In genomic region chr11:32032478-32032877, GRCh38 we compare ENCODE assay signal across 15 cellular contexts. TPM values are rescaled to one million over a fixed set of nuclear protein-coding genes. Genes with fewer than 3 reads are reported as not detected.
DNase-seq lines count a peak whose midpoint lies in the region; ATAC-seq and TF ChIP-seq lines count a peak whose summit lies in the region.
"Had no signal": no experiment of that assay in that cellular context is flagged by ENCODE, and none has a peak within 500 bp of the region (broad histone marks: within the 10 kb centered on the region; RNA-seq: fewer than 3 reads in every experiment).

No MANE protein-coding gene starts in this region.

- no peak for TF ChIP-seq POLR2A in GM18505 (IDR thresholded peaks at IDR 0.05; ENCODE audit: borderline replicate concordance, extremely low read depth, insufficient read depth, insufficient read length)
- no peak for TF ChIP-seq POLR2A in IMR-90 (IDR thresholded peaks at IDR 0.05; ENCODE audit: low read depth, low read length)

- peak overlapping the region; percentile 86 for H2BK120ac ChIP-seq in IMR-90 (ENCODE audit: low read depth, low read length)

- in situ Hi-C loops in IMR-90 (cut with MboI; ENCODE audit: low sequenced_read_pairs): no loop called here

- H3K36me3 ChIP-seq in GM23338 (ENCODE audit: insufficient read depth): no peaks in the 10 kb centered on the region
- no peaks in the 10 kb centered on the region for H3K36me3 ChIP-seq in IMR-90 (ENCODE audit: control insufficient read depth, insufficient read depth, low read length)
- no peaks in the 10 kb centered on the region for H3K36me3 ChIP-seq in fibroblast of lung (ENCODE audit: control insufficient read depth, insufficient read depth, low read length)
- H3K36me3 ChIP-seq in MM.1S (replicated peaks; ENCODE audit: insufficient read depth, low read length): no peaks in the 10 kb centered on the region
- H3K36me3 ChIP-seq: BLaER1 treated with 17β-estradiol and CSF1 and Interleukin-3, amounts not matched to agents 10 nM and 100 nM had no signal

- no peak for TF ChIP-seq RAD21 in IMR-90 (IDR thresholded peaks at IDR 0.05; ENCODE audit: low read length)

- H3K27me3 ChIP-seq in GM23338 (ENCODE audit: insufficient read depth): no peaks in the 10 kb centered on the region
- H3K27me3 ChIP-seq in IMR-90 (ENCODE audit: control insufficient read depth, insufficient read depth, low read length): no peaks in the 10 kb centered on the region; the same call in 1 of the 2 replicates
- H3K27me3 ChIP-seq in fibroblast of lung (ENCODE audit: control insufficient read depth, insufficient read depth, low read length): no peaks in the 10 kb centered on the region
- peaks cover 6% of the 10 kb centered on the region for H3K27me3 ChIP-seq in foreskin keratinocyte
- H3K27me3 ChIP-seq in MM.1S (replicated peaks; ENCODE audit: insufficient read depth, low read length): no peaks in the 10 kb centered on the region
- H3K27me3 ChIP-seq: BLaER1 treated with 17β-estradiol and CSF1 and Interleukin-3, amounts not matched to agents 10 nM and 100 nM; testis had no signal

- no peak overlapping the region for H3K27ac Mint-ChIP-seq in GM23338
- H3K27ac Mint-ChIP-seq: activated CD8-positive, alpha-beta T cell treated with anti-CD3 and anti-CD28 coated beads, Interleukin-2, amount 10 ng/mL, durations not matched to agents 7 days and 5 days; activated naive CD4-positive, alpha-beta T cell treated with anti-CD3 and anti-CD28 coated beads, Interleukin-2, amount 50 U/mL, for 24 hours; H9 had no signal

- TF ChIP-seq CTCF in GM23338 (conservative IDR thresholded peaks at IDR 0.05; ENCODE audit: low read depth in 2 of 2) (no peak), IMR-90 (conservative IDR thresholded peaks at IDR 0.05; ENCODE audit: low read depth, low read length) (no peak), fibroblast of lung (conservative IDR thresholded peaks at IDR 0.05 in 1 of 2, IDR thresholded peaks at IDR 0.05 in 1 of 2; ENCODE audit: low read depth in 1 of 2, low read length in 2 of 2) (no peak), foreskin keratinocyte (conservative IDR thresholded peaks at IDR 0.05) (no peak), MM.1S (IDR thresholded peaks at IDR 0.05; ENCODE audit: low read length) (no peak)

- no peak overlapping the region for H3K56ac ChIP-seq in IMR-90 (ENCODE audit: extremely low read depth, insufficient read depth, low read length)

- H3K9me1 ChIP-seq in IMR-90 (ENCODE audit: insufficient read depth, low read length): no peaks in the 10 kb centered on the region

- H3K4me3 ChIP-seq in GM23338 (no peak overlapping the region), IMR-90 (ENCODE audit: insufficient read depth, low read depth, low read length) (no peak overlapping the region), fibroblast of lung (replicated peaks in 1 of 4; ENCODE audit: control extremely low read depth in 1 of 4, insufficient read depth in 1 of 4, low read depth in 3 of 4, low read length in 4 of 4) (no peak overlapping the region), MM.1S (ENCODE audit: low read length) (no peak overlapping the region)
- H3K4me3 ChIP-seq: BLaER1 treated with 17β-estradiol and CSF1 and Interleukin-3, amounts not matched to agents 10 nM and 100 nM; smooth muscle cell; testis had no signal

- no peak overlapping the region for H3K23ac ChIP-seq in IMR-90 (ENCODE audit: low read depth, low read length)

- H3K4me1 Mint-ChIP-seq in GM23338: peaks cover 3% of the 10 kb centered on the region; the same call in 1 of the 3 replicates
- H3K4me1 Mint-ChIP-seq: activated naive CD4-positive, alpha-beta T cell treated with anti-CD3 and anti-CD28 coated beads, Interleukin-2, amount 50 U/mL, for 24 hours; H9 had no signal

- peak overlapping the region; percentile 92; the same call in 1 of the 2 replicates for H2BK20ac ChIP-seq in IMR-90 (ENCODE audit: low read depth, low read length)

- H3K4me3 Mint-ChIP-seq in GM23338: no peak overlapping the region
- H3K4me3 Mint-ChIP-seq: activated CD8-positive, alpha-beta T cell treated with anti-CD3 and anti-CD28 coated beads, Interleukin-2, amount 10 ng/mL, durations not matched to agents 7 days and 5 days; activated naive CD4-positive, alpha-beta T cell treated with anti-CD3 and anti-CD28 coated beads, Interleukin-2, amount 50 U/mL, for 24 hours; central memory CD8-positive, alpha-beta T cell; H9 had no signal

- H3F3A ChIP-seq in GM23338 (replicated peaks; ENCODE audit: low read depth): no peaks in the 10 kb centered on the region
- H3F3A ChIP-seq in MM.1S (ENCODE audit: insufficient read depth, low read length): no peaks in the 10 kb centered on the region

- peak overlapping the region; percentile 72; the same call in 1 of the 2 replicates for H3K18ac ChIP-seq in IMR-90 (ENCODE audit: low read depth, low read length)

- intact Hi-C loops in IMR-90 (cut with micrococcal nuclease) (no loop called here), sciatic nerve (cut with DNase I) (no loop called here)

- dilution Hi-C loops in IMR-90 (cut with HindIII; ENCODE audit: low sequenced_read_pairs, unreplicated experiment): no loop called here

- no peaks in the 10 kb centered on the region for H3K79me2 ChIP-seq in GM23338 (replicated peaks; ENCODE audit: insufficient read depth)
- H3K79me2 ChIP-seq in fibroblast of lung (ENCODE audit: control insufficient read depth, insufficient read depth, low read length): no peaks in the 10 kb centered on the region
- H3K79me2 ChIP-seq in MM.1S (ENCODE audit: low read length): no peaks in the 10 kb centered on the region

- H4K5ac ChIP-seq in IMR-90 (ENCODE audit: low read depth, low read length): peak overlapping the region; percentile 71; the same call in 1 of the 2 replicates

- POLR2A ChIA-PET in IMR-90 (lab: Charles Lee; ENCODE audit: unreplicated experiment): no interaction called here

- H3K4me2 ChIP-seq in GM23338 (no peak overlapping the region), IMR-90 (ENCODE audit: low read depth, low read length) (peak overlapping the region; percentile 57; the same call in 1 of the 2 replicates), fibroblast of lung (ENCODE audit: extremely low read depth, insufficient read depth, low read length) (no peak overlapping the region), MM.1S (ENCODE audit: low read depth, low read length) (no peak overlapping the region)
- H3K4me2 ChIP-seq: smooth muscle cell had no signal

- H4K20me1 ChIP-seq in GM23338 (replicated peaks; ENCODE audit: insufficient read depth) (no peaks in the 10 kb centered on the region), IMR-90 (ENCODE audit: insufficient read depth, low read length) (no peaks in the 10 kb centered on the region), fibroblast of lung (ENCODE audit: control insufficient read depth, extremely low read depth, insufficient read depth, low read length) (no peaks in the 10 kb centered on the region), MM.1S (ENCODE audit: insufficient read depth, low read length) (no peaks in the 10 kb centered on the region)
- H4K20me1 ChIP-seq: BLaER1 treated with 17β-estradiol and CSF1 and Interleukin-3, amounts not matched to agents 10 nM and 100 nM had no signal

- CTCF ChIA-PET in IMR-90 (lab: Yijun Ruan, JAX): interaction anchor here (0.7 kb wide), 1 partner anchor 215 kb away, joined by 3 read pairs; no protein-coding TSS in a partner anchor

- 0 out of 2 replicates have a peak overlapping the region, but pooled peaks have one; percentile 12 for H3K4ac ChIP-seq in IMR-90 (ENCODE audit: low read depth, low read length)

- H3K4me1 ChIP-seq in GM23338 (ENCODE audit: insufficient read depth) (no peaks in the 10 kb centered on the region), IMR-90 (ENCODE audit: control insufficient read depth, insufficient read depth, low read length) (peaks cover 6% of the 10 kb centered on the region; the same call in 1 of the 2 replicates), fibroblast of lung (ENCODE audit: control insufficient read depth, extremely low read depth, insufficient read depth, low read length) (peaks cover 5% of the 10 kb centered on the region), foreskin keratinocyte (no peaks in the 10 kb centered on the region), MM.1S (ENCODE audit: low read length) (no peaks in the 10 kb centered on the region)

- ATAC-seq in GM18505 (IDR thresholded peaks at IDR 0.05; ENCODE audit: unreplicated experiment) (peak; percentile 59), GM23338 (no peak), IMR-90 (ENCODE audit: low read depth) (no peak), sciatic nerve (no peak), foreskin keratinocyte (no peak)
- ATAC-seq: activated CD8-positive, alpha-beta T cell treated with anti-CD3 and anti-CD28 coated beads, Interleukin-2, amount 10 ng/mL, durations not matched to agents 7 days and 5 days had no signal

- no peaks in the 10 kb centered on the region for H3K9me2 ChIP-seq in GM23338 (ENCODE audit: insufficient read depth)
- H3K9me2 ChIP-seq in MM.1S (replicated peaks; ENCODE audit: insufficient read depth, low read length): no peaks in the 10 kb centered on the region

- no peak overlapping the region for H2AK9ac ChIP-seq in IMR-90 (replicated peaks; ENCODE audit: low read depth, low read length, poor library complexity)

- H4K8ac ChIP-seq in IMR-90 (ENCODE audit: low read depth in 2 of 2, low read length in 2 of 2): peak overlapping the region; percentile 60 to 71; a peak in 2 of 4 replicates

- H3K79me1 ChIP-seq in IMR-90 (ENCODE audit: low read depth in 1 of 2, low read length in 2 of 2): no peaks in the 10 kb centered on the region

- peak overlapping the region; percentile 96 for H2BK5ac ChIP-seq in IMR-90 (ENCODE audit: low read depth, low read length, poor library complexity, severe bottlenecking)

- H3K9ac ChIP-seq in IMR-90 (ENCODE audit: low read depth, low read length) (no peak overlapping the region), fibroblast of lung (ENCODE audit: insufficient read depth, low read length) (no peak overlapping the region), MM.1S (ENCODE audit: low read length) (no peak overlapping the region)
- H3K9ac ChIP-seq: BLaER1 treated with 17β-estradiol and CSF1 and Interleukin-3, amounts not matched to agents 10 nM and 100 nM had no signal

- WGBS in IMR-90 (ENCODE audit: extremely low coverage in 2 of 2, insufficient read length in 1 of 2), 2 experiments: no CpG with 5 or more reads among the region's 4 CpGs

- H3K36me3 Mint-ChIP-seq in GM23338 (ENCODE audit: low read depth): no peaks in the 10 kb centered on the region
- H3K36me3 Mint-ChIP-seq: activated naive CD4-positive, alpha-beta T cell treated with anti-CD3 and anti-CD28 coated beads, Interleukin-2, amount 50 U/mL, for 24 hours had no signal

- H4K91ac ChIP-seq in IMR-90 (ENCODE audit: insufficient read depth, low read depth, low read length): peak overlapping the region; percentile 76; the same call in 1 of the 2 replicates

- H3K9me3 Mint-ChIP-seq in GM23338: no peaks in the 10 kb centered on the region
- H3K9me3 Mint-ChIP-seq: activated naive CD4-positive, alpha-beta T cell treated with anti-CD3 and anti-CD28 coated beads, Interleukin-2, amount 50 U/mL, for 24 hours; central memory CD8-positive, alpha-beta T cell; H9 had no signal

- H3K9me3 ChIP-seq in IMR-90 (ENCODE audit: control insufficient read depth, insufficient read depth, low read length) (no peaks in the 10 kb centered on the region), fibroblast of lung (ENCODE audit: control insufficient read depth, insufficient read depth, low read depth, low read length) (no peaks in the 10 kb centered on the region), MM.1S (replicated peaks; ENCODE audit: insufficient read depth, low read length) (no peaks in the 10 kb centered on the region)
- H3K9me3 ChIP-seq: testis had no signal

- no peak overlapping the region for H2AK5ac ChIP-seq in IMR-90 (ENCODE audit: low read depth, low read length)

- H3K27ac ChIP-seq in GM23338 (ENCODE audit: low read depth) (no peak overlapping the region), IMR-90 (ENCODE audit: insufficient read depth, low read length) (no peak overlapping the region), fibroblast of lung (ENCODE audit: insufficient read depth, low read length) (peak overlapping the region; percentile 55), foreskin keratinocyte (no peak overlapping the region), MM.1S (ENCODE audit: low read length) (no peak overlapping the region)
- H3K27ac ChIP-seq: BLaER1 treated with 17β-estradiol and CSF1 and Interleukin-3, amounts not matched to agents 10 nM and 100 nM; testis had no signal

- no peaks in the 10 kb centered on the region for H3K27me3 Mint-ChIP-seq in GM23338 (ENCODE audit: insufficient read depth, low read depth, poor library complexity)

- DNase-seq in GM23338 (ENCODE audit: low spot score): no peak
- no peak for DNase-seq in IMR-90
- peak in 1 of 2 donors; percentile 12 for DNase-seq in fibroblast of lung (ENCODE audit: low read depth in 2 of 2)
- DNase-seq in medulla oblongata (ENCODE audit: extremely low spot score): no peak
- DNase-seq in sciatic nerve (ENCODE audit: low spot score): no peak
- DNase-seq in foreskin keratinocyte: no peak
- no peak for DNase-seq in MM.1S
- DNase-seq: activated CD8-positive, alpha-beta T cell treated with anti-CD3 and anti-CD28 coated beads, Interleukin-2, amount 10 ng/mL, durations not matched to agents 7 days and 5 days; H9; testis had no signal

- BruUV-seq in IMR-90 (replicated peaks; lab: Mats Ljungman, UMichigan): no TSS peak

- H3K14ac ChIP-seq in IMR-90 (replicated peaks; ENCODE audit: low read depth, low read length): no peak overlapping the region; the same call in 1 of the 2 replicates

- H2BK15ac ChIP-seq in IMR-90 (ENCODE audit: low read depth, low read length): peak overlapping the region; percentile 84; the same call in 2 of the 3 replicates

- peak overlapping the region; percentile 66; the same call in 1 of the 2 replicates for H2AFZ ChIP-seq in GM23338
- no peak overlapping the region for H2AFZ ChIP-seq in IMR-90 (replicated peaks; ENCODE audit: low read length, poor library complexity)
- H2AFZ ChIP-seq in fibroblast of lung (ENCODE audit: low read length): peak overlapping the region; percentile 1
- H2AFZ ChIP-seq in MM.1S (ENCODE audit: low read length): no peak overlapping the region

RNA-seq across cellular contexts. Expression of gene RCN1, which starts 58.4 kb away (rescaled TPM):
- 139 and 140 TPM in 2 replicates for total RNA-seq in GM23338 (2014; rRNA removed; shearing (Covaris generic))
- 104 and 107 TPM in 2 replicates for polyA plus RNA-seq in GM23338 (2016; fragmentation: Nextera tagmentation; extraction: Ambion mirVana)
- total RNA-seq in IMR-90 (2012; rRNA removed): 129 and 231 TPM in 2 replicates
- 171 and 193 TPM in 2 replicates for polyA plus RNA-seq in IMR-90 (2012; rRNA removed)
- 78.4 and 90.6 TPM in 2 replicates for polyA plus RNA-seq in IMR-90 (2012; cell fraction: cytosol; rRNA removed)
- 40.8 and 127 TPM in 2 replicates for polyA plus RNA-seq in IMR-90 (2012; cell fraction: nucleus; rRNA removed; ENCODE audit: low replicate concordance)
- total RNA-seq in fibroblast of lung: 253 and 371 TPM in 2 replicates
- polyA plus RNA-seq in fibroblast of lung: 312 and 436 TPM in 2 replicates
- polyA plus RNA-seq in fibroblast of lung (2012): 306 and 422 TPM in 2 replicates
- polyA minus RNA-seq in fibroblast of lung (ENCODE audit: low replicate concordance): 19.5 and 24.4 TPM in 2 replicates
- 92.3 TPM for total RNA-seq in sciatic nerve
- total RNA-seq in foreskin keratinocyte: 69.7 and 80.1 TPM in 2 replicates
- polyA plus RNA-seq in foreskin keratinocyte: 65.5 and 68.1 TPM in 2 replicates

Comparison
In these comparisons a context has a peak if more than half of its experiments do, and no peak if none do; other contexts are left out.
1. H2AFZ ChIP-seq: peak in GM23338 (single experiment) and fibroblast of lung (single experiment); none in IMR-90 (single experiment) and MM.1S (single experiment).